ENCODE assay signal across 27 cellular contexts in the genomic region with DNA sequence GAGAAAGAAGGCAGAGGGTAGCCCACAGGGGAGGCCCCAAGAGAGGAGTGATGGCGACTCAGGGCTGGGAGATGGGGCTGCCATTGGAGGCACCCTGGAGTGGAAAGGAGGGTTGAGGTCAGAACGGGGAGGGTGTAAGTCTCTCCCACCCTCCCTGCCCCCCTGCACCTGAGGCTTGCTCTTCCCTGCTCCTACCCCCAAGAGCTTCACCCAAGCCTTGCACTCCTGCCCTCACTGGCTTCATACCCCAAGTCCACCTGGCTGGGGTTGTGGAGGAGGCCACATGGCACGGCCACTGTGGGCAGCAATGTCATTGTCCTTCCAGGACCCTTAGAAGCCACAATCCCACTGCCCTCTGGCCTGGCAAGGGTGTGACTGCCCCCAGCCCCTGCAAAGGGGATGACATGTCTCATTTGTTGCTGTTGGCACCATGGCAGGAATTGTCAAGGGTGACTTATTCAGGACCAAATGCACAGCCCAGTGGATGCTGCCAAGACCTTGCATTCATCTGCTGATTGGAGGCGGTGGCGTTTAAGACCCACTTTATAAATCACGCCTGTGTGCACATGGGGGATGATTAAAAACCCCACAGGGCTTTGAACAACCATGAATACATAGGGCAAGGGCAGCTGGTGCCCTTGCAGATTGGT. TPM values are rescaled to one million over a fixed set of nuclear protein-coding genes. Genes with fewer than 3 reads are reported as not detected.
A peak's percentile ranks its signal among the peaks of the same experiment; 100 is the strongest.
DNase-seq lines count a peak whose midpoint lies in the region; ATAC-seq and TF ChIP-seq lines count a peak whose summit lies in the region.
"Had no signal": no experiment of that assay in that cellular context is flagged by ENCODE, and none has a peak within 500 bp of the region (broad histone marks: within the 10 kb centered on the region; RNA-seq: fewer than 3 reads in every experiment).

No MANE protein-coding gene starts in this region.

- H3K36me3 ChIP-seq in SK-N-SH (replicated peaks in 1 of 2; ENCODE audit: control insufficient read depth in 1 of 2, insufficient read depth in 2 of 2, low read length in 1 of 2) (no peaks in the 10 kb centered on the region), lower lobe of right lung (no peaks in the 10 kb centered on the region), thoracic aorta (no peaks in the 10 kb centered on the region)
- H3K36me3 ChIP-seq: colonic mucosa, heart right ventricle, WERI-Rb-1 had no signal

- no peaks in the 10 kb centered on the region for H3K79me2 ChIP-seq in SK-N-SH (ENCODE audit: insufficient read depth)

- no peaks in the 10 kb centered on the region for H3F3A ChIP-seq in SK-N-SH (replicated peaks; ENCODE audit: insufficient read depth)

- POLR2A ChIA-PET in SK-N-SH (lab: Yijun Ruan, JAX), result no interaction called here

- no peaks in the 10 kb centered on the region for H3K9me3 ChIP-seq in SK-N-SH
- H3K9me3 ChIP-seq in lower lobe of right lung, result no peaks in the 10 kb centered on the region
- H3K9me3 ChIP-seq in thoracic aorta, result no peaks in the 10 kb centered on the region
- H3K9me3 ChIP-seq: colonic mucosa had no signal

- no peak overlapping the region for H3K4me2 ChIP-seq in SK-N-SH

- H3K9ac ChIP-seq in SK-N-SH, result no peak overlapping the region
- H3K9ac ChIP-seq: GM23248 had no signal

- TF ChIP-seq CTCF in SK-N-SH (IDR thresholded peaks at IDR 0.05), result no peak
- TF ChIP-seq CTCF in VCaP (conservative IDR thresholded peaks at IDR 0.05), result no peak
- no peak for TF ChIP-seq CTCF in lower lobe of right lung (IDR thresholded peaks at IDR 0.05)
- TF ChIP-seq CTCF in thoracic aorta (IDR thresholded peaks at IDR 0.05), result no peak

- ATAC-seq in SK-N-SH treated with all-trans-retinoic acid at 6 μM for 48 hours, result no peak
- ATAC-seq in lower lobe of right lung, result no peak
- ATAC-seq in thoracic aorta (ENCODE audit: insufficient number of reproducible peaks, low FRiP score, low read depth), result no peak
- no peak for ATAC-seq in HG03457 (IDR thresholded peaks at IDR 0.05; ENCODE audit: unreplicated experiment)

- H3K27ac ChIP-seq in SK-N-SH (ENCODE audit: low read depth in 2 of 2, low read length in 1 of 2) (no peak overlapping the region), VCaP (peak overlapping the region; percentile 79; the same call in 1 of the 2 replicates), lower lobe of right lung (no peak overlapping the region), thoracic aorta (peak overlapping the region; percentile 70 to 77)
- H3K27ac ChIP-seq: 22Rv1, colonic mucosa, GM23248, WERI-Rb-1 had no signal

- H2AFZ ChIP-seq in SK-N-SH (ENCODE audit: low read depth), result no peak overlapping the region
- H2AFZ ChIP-seq: GM23248 had no signal

- WGBS in SK-N-SH (ENCODE audit: low lambda C conversion rate), result 51% methylated on average over 6 of the region's 6 CpGs

- TF ChIP-seq RAD21 in SK-N-SH (IDR thresholded peaks at IDR 0.05; ENCODE audit: low read length), result no peak

- H3K4me3 ChIP-seq in SK-N-SH (ENCODE audit: low read depth in 2 of 2, low read length in 1 of 2) (no peak overlapping the region), lower lobe of right lung (no peak overlapping the region), thoracic aorta (no peak overlapping the region)
- H3K4me3 ChIP-seq: colonic mucosa, GM23248, heart right ventricle had no signal

- DNase-seq in SK-N-SH (peak; percentile 12), lower lobe of right lung (peak; percentile 9), thoracic aorta (ENCODE audit: low spot score) (no peak), inferior parietal cortex (ENCODE audit: extremely low spot score) (no peak), amygdala (lab: John Stamatoyannopoulos, UW) (no peak)
- DNase-seq: activated CD4-positive, alpha-beta T cell treated with anti-CD3 and anti-CD28 coated beads, Interleukin-2, amount 10 ng/mL, durations not matched to agents 7 days and 5 days; activated gamma-delta T cell treated with Interleukin-2 at 50 U/mL for 16 hours; activated T-cell treated with anti-CD3 and anti-CD28 coated beads, Interleukin-2, amount 50 U/mL, for 24 hours; colonic mucosa; DMS 273 treated with DMSO at 0.1 percent for 48 hours; effector memory CD4-positive, alpha-beta T cell; foreskin fibroblast; GM23248; naive B cell; RPMI8226; stimulated activated CD4-positive, alpha-beta T cell treated with anti-CD3 and anti-CD28 coated beads, Interleukin-12 subunit alpha, Interleukin-12 subunit beta, amount 100 ng/mL, for 4 hours; stimulated activated CD4-positive, alpha-beta T cell treated with anti-CD3 and anti-CD28 coated beads, Interleukin-4, amount 100 ng/mL, for 1 hour; WERI-Rb-1 had no signal

- CTCF ChIA-PET in SK-N-SH (lab: Yijun Ruan, JAX), result interaction anchor here (1.1 to 1.4 kb wide), 2 partner anchors 18 to 42 kb away, joined by 3 read pairs; no protein-coding TSS in a partner anchor

- H3K4me1 ChIP-seq in SK-N-SH (ENCODE audit: control insufficient read depth in 1 of 2, insufficient read depth in 2 of 2, low read depth in 1 of 2, low read length in 1 of 2), result peaks cover 0 to 25% of the 10 kb centered on the region in 2 experiments; a peak in 1 of 4 replicates
- H3K4me1 ChIP-seq in lower lobe of right lung, result peaks cover 24% of the 10 kb centered on the region
- H3K4me1 ChIP-seq in thoracic aorta (ENCODE audit: control insufficient read depth in 1 of 2, low read depth in 2 of 2), result peaks cover 19 to 44% of the 10 kb centered on the region in 2 donors
- H3K4me1 ChIP-seq: colonic mucosa had no signal

- no peak for TF ChIP-seq EP300 in SK-N-SH (IDR thresholded peaks at IDR 0.05; ENCODE audit: borderline replicate concordance in 1 of 2, low read depth in 1 of 2, low read length in 1 of 2)

- intact Hi-C loops in lower lobe of right lung (cut with DNase I), result no loop called here

- H3K27me3 ChIP-seq in SK-N-SH (ENCODE audit: insufficient read depth) (no peaks in the 10 kb centered on the region), lower lobe of right lung (ENCODE audit: low read depth) (no peaks in the 10 kb centered on the region), thoracic aorta (replicated peaks; ENCODE audit: insufficient read depth) (no peaks in the 10 kb centered on the region)
- H3K27me3 ChIP-seq: colonic mucosa, heart right ventricle had no signal

- H4K20me1 ChIP-seq in SK-N-SH (ENCODE audit: insufficient read depth), result no peaks in the 10 kb centered on the region

- H3K9me2 ChIP-seq in SK-N-SH, result no peaks in the 10 kb centered on the region

TF ChIP-seq in SK-N-SH, 30 proteins besides CTCF, POLR2A, EP300 and RAD21:
- no peak for TF ChIP-seq SIN3A (IDR thresholded peaks at IDR 0.05; ENCODE audit: borderline replicate concordance, low read depth, low read length)
- no peak for TF ChIP-seq TCF12 (IDR thresholded peaks at IDR 0.05)
- TF ChIP-seq GATA2 (CRISPR knock-in tag; IDR thresholded peaks at IDR 0.05), result no peak
- TF ChIP-seq FOSL2 (IDR thresholded peaks at IDR 0.05; ENCODE audit: borderline replicate concordance, low read depth), result no peak

TF ChIP-seq in SK-N-SH treated with all-trans-retinoic acid at 6 μM for 48 hours, 23 proteins besides CTCF, POLR2A, EP300 and RAD21:
- TF ChIP-seq TCF4 (CRISPR knock-in tag; IDR thresholded peaks at IDR 0.05; ENCODE audit: borderline replicate concordance) (no peak), RARB (CRISPR knock-in tag; IDR thresholded peaks at IDR 0.05) (no peak)
TF ChIP-seq in SK-N-SH treated with all-trans-retinoic acid at 6 μM for 48 hours: peak in this region for 0.

RNA-seq across cellular contexts. Expression of a gene that starts 47.6 kb away (rescaled TPM):
- not detected in 2 replicates for polyA plus RNA-seq in SK-N-SH (2012; rRNA removed)
- not detected in 2 replicates for polyA plus RNA-seq in SK-N-SH (2012; cell fraction: cytosol; rRNA removed)
- polyA plus RNA-seq in SK-N-SH (2012; cell fraction: nucleus; rRNA removed), result not detected in 2 replicates
- total RNA-seq in lower lobe of right lung (248 TPM), thoracic aorta (not detected)
- total RNA-seq: GM23248, NCI-H460 had no signal
- polyA plus RNA-seq: adipose tissue; CD8-positive, alpha-beta memory T cell; esophagus; GM23248; heart right ventricle had no signal

Comparison
In these comparisons a context has a peak if more than half of its experiments do, and no peak if none do; other contexts are left out.
1. DNase-seq: peak in SK-N-SH (single experiment) and lower lobe of right lung (single experiment); none in thoracic aorta (single experiment), inferior parietal cortex (single experiment) and amygdala (0 of 56).
2. H3K27ac ChIP-seq: peak in VCaP (single experiment) and thoracic aorta (2 of 2); none in SK-N-SH (0 of 2) and lower lobe of right lung (single experiment).
3. RNA of a gene that starts 47.6 kb away (total RNA-seq): 248 TPM in lower lobe of right lung (single experiment); not detected in thoracic aorta; every median in the first group is over 100 times any median in the second.